9 cellular contexts compared by ENCODE assay signal in genomic region chr2:181304011-181304844, GRCh38.
DNase-seq lines count a peak whose midpoint lies in the region; ATAC-seq and TF ChIP-seq lines count a peak whose summit lies in the region.
"Had no signal": no experiment of that assay in that cellular context is flagged by ENCODE, and none has a peak within 500 bp of the region (broad histone marks: within the 10 kb centered on the region; RNA-seq: fewer than 3 reads in every experiment).

No MANE protein-coding gene starts in this region.

- no TSS peak for BruUV-seq in HCT116 (replicated peaks; lab: Mats Ljungman, UMichigan)

- no peaks in the 10 kb centered on the region for H4K20me1 ChIP-seq in HCT116 (ENCODE audit: insufficient read depth)

- TF ChIP-seq CTCF in HCT116 (IDR thresholded peaks at IDR 0.05 in 2 of 3, conservative IDR thresholded peaks at IDR 0.05 in 1 of 3; ENCODE audit: borderline replicate concordance in 1 of 3, insufficient read depth in 1 of 3, low read depth in 2 of 3, low read length in 2 of 3): no peak

- peak; percentile 22 for ATAC-seq in GM18508 (IDR thresholded peaks at IDR 0.05; ENCODE audit: insufficient read depth, unreplicated experiment)
- ATAC-seq in HCT116: no peak
- no peak for ATAC-seq in GM18517 (IDR thresholded peaks at IDR 0.05; ENCODE audit: unreplicated experiment)

- H3K79me2 ChIP-seq in HCT116 (ENCODE audit: insufficient read depth, low read length): no peaks in the 10 kb centered on the region

- H3K36me3 ChIP-seq in HCT116 (ENCODE audit: control insufficient read depth in 1 of 2, insufficient read depth in 2 of 2, low read length in 2 of 2): no peaks in the 10 kb centered on the region

- no peaks in the 10 kb centered on the region for H3K9me3 ChIP-seq in HCT116 (ENCODE audit: control insufficient read depth in 1 of 2, insufficient read depth in 1 of 2, low read depth in 1 of 2, low read length in 2 of 2)

- no peak overlapping the region for H3K27ac ChIP-seq in HCT116 (ENCODE audit: low read depth, low read length)
- H3K27ac ChIP-seq: epithelial cell of prostate had no signal

- RAD21 ChIA-PET in HCT116 (lab: Charles Lee; ENCODE audit: low non-redundant PET in 1 of 2, low total read pairs in 2 of 2, uncharacterized antibody in 2 of 2, unreplicated experiment in 2 of 2): no interaction called here

- H2AFZ ChIP-seq in HCT116 (ENCODE audit: low read depth, low read length, poor library complexity, severe bottlenecking): peak overlapping the region; percentile 72

- CTCF ChIA-PET in HCT116 (lab: Charles Lee): no interaction called here

- intact Hi-C loops in HCT116 (cut with micrococcal nuclease): no loop called here

- POLR2A ChIA-PET in HCT116 (lab: Charles Lee): no interaction called here

- no peak for DNase-seq in HCT116 (ENCODE audit: low read depth, low spot score)
- DNase-seq in NOMO-1 (lab: John Stamatoyannopoulos, UW; ENCODE audit: unreplicated experiment in 2 of 2): peak; percentile 81 to 88
- peak; percentile 8 for DNase-seq in iPS-NIHi7 (ENCODE audit: extremely low spot score)
- DNase-seq in kidney glomerular epithelial cell (lab: John Stamatoyannopoulos, UW): no peak
- no peak for DNase-seq in D341Med (ENCODE audit: low spot score)
- no peak for DNase-seq in NCI-H1417 treated with DMSO at 0.1 percent for 48 hours (lab: John Stamatoyannopoulos, UW)

- TF ChIP-seq POLR2A in HCT116 (IDR thresholded peaks at IDR 0.05; ENCODE audit: borderline replicate concordance, extremely low read depth, insufficient read depth, insufficient read length): no peak

- no peaks in the 10 kb centered on the region for H3K9me2 ChIP-seq in HCT116 (ENCODE audit: insufficient read depth)

- no peak overlapping the region for H3K4me2 ChIP-seq in HCT116 (ENCODE audit: low read length)

- H3K4me3 ChIP-seq in HCT116 (replicated peaks in 1 of 2; ENCODE audit: low read depth in 1 of 2, low read length in 2 of 2): no peak overlapping the region

- H3K9ac ChIP-seq in HCT116 (ENCODE audit: low read length): no peak overlapping the region

- no peaks in the 10 kb centered on the region for H3K4me1 ChIP-seq in HCT116 (ENCODE audit: control insufficient read depth in 1 of 2, insufficient read depth in 2 of 2, low read length in 2 of 2)

- TF ChIP-seq RAD21 in HCT116 (IDR thresholded peaks at IDR 0.05; ENCODE audit: low read depth): 0 out of 2 replicates have a peak, but pooled peaks have one; percentile 13

- no peaks in the 10 kb centered on the region for H3K27me3 ChIP-seq in HCT116 (ENCODE audit: insufficient read depth, low read length)

TF ChIP-seq in HCT116, 20 proteins besides CTCF, POLR2A, EP300 and RAD21:
- TF ChIP-seq POLR2AphosphoS5 (IDR thresholded peaks at IDR 0.05; ENCODE audit: low read depth, low read length): no peak
- TF ChIP-seq SRF (IDR thresholded peaks at IDR 0.05; ENCODE audit: low read depth): no peak
- no peak for TF ChIP-seq JUND (IDR thresholded peaks at IDR 0.05)
- TF ChIP-seq ZNF274 (IDR thresholded peaks at IDR 0.05; ENCODE audit: low read depth, low read length): no peak
- TF ChIP-seq EZH2phosphoT487 (IDR thresholded peaks at IDR 0.05; ENCODE audit: borderline replicate concordance): no peak
- TF ChIP-seq ELF1 (IDR thresholded peaks at IDR 0.05; ENCODE audit: borderline replicate concordance, low read depth): no peak
- TF ChIP-seq YY1 (IDR thresholded peaks at IDR 0.05; ENCODE audit: extremely low read depth, insufficient replicate concordance, low read depth, low read length): no peak
- no peak for TF ChIP-seq CEBPB (IDR thresholded peaks at IDR 0.05; ENCODE audit: low read depth)
- no peak for TF ChIP-seq ZFX (IDR thresholded peaks at IDR 0.05)
- no peak for TF ChIP-seq SIN3A (IDR thresholded peaks at IDR 0.05; ENCODE audit: low read depth)
- TF ChIP-seq ZBTB33 (IDR thresholded peaks at IDR 0.05; ENCODE audit: extremely low read depth, insufficient replicate concordance, low read length): no peak

Comparison
In these comparisons a context has a peak if more than half of its experiments do, and no peak if none do; other contexts are left out.
1. DNase-seq: peak in NOMO-1 (2 of 2) and iPS-NIHi7 (single experiment); none in HCT116 (single experiment), kidney glomerular epithelial cell (single experiment), D341Med (single experiment) and NCI-H1417 treated with DMSO at 0.1 percent for 48 hours (single experiment).